ENCODE assay signal across 7 cellular contexts in the genomic region with DNA sequence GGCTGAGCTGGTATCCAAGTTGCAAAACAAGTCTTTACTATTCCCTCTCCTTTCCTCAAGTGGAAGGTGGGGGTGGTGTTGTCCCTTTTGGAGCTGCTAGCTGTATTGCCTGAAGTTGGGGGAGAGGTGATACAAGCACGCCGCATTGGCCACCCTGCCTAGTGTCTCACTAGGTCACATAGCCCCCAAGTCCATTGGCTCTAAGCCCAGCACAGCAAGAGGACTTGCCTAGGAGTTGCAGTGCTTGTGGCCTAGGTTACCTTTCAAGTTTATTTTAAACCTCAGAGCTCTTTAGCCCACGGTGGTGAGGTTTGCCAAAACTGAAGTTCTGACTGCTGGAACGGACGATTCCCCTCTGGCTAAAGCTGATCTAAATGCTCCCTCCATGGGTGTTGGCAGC.
"Had no signal": no experiment of that assay in that cellular context is flagged by ENCODE, and none has a peak within 500 bp of the region (broad histone marks: within the 10 kb centered on the region; RNA-seq: fewer than 3 reads in every experiment).

No MANE protein-coding gene starts in this region.

- H3K27ac Mint-ChIP-seq: IgD-negative memory B cell had no signal

- H2AFZ ChIP-seq: GM23248 had no signal

- ATAC-seq: HepG2 had no signal

- H3K4me3 Mint-ChIP-seq: IgD-negative memory B cell had no signal

- DNase-seq: GM23248, GOT3, H7, HCEC 1CT had no signal

- H3K27me3 Mint-ChIP-seq: IgD-negative memory B cell had no signal

- H3K9ac ChIP-seq: GM23248 had no signal

- H3K27ac ChIP-seq: GM23248, HL-60 had no signal
